In the genomic region with DNA sequence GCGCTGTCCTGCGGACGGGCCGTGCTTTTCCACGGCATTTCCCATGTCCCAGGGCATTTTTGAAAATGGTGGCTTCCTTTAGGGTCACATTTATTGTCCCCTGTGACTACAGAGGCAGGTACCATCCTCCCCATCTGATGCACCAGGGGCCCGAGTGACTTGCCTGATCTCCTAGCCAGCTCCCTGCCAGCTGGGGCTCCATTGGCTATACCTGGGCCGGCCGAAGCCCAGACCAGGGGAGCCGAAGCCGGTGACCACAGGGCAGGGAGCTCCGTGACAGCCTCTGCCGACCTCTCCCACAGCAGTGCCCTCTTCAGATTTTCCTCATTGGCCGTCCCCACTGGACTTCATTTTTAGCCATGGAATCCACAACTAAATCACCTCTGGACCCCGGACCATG, we compare ENCODE assay signal across 9 cellular contexts.
"Had no signal": no experiment of that assay in that cellular context is flagged by ENCODE, and none has a peak within 500 bp of the region (broad histone marks: within the 10 kb centered on the region; RNA-seq: fewer than 3 reads in every experiment).

No MANE protein-coding gene starts in this region.

- H3K36me3 ChIP-seq: HAP-1 had no signal

- ATAC-seq: GM23338, HCT116 had no signal

- H3K27ac ChIP-seq: GM23248 had no signal

- H3K4me3 ChIP-seq: GM23248, GM23338, HAP-1 had no signal

- H3K9me3 ChIP-seq: HAP-1 had no signal

- DNase-seq: GM23248, GOT3, H7, H9, HCEC 1CT, HFFc6 had no signal

- H3K4me1 ChIP-seq: HAP-1 had no signal
